In the genomic region with DNA sequence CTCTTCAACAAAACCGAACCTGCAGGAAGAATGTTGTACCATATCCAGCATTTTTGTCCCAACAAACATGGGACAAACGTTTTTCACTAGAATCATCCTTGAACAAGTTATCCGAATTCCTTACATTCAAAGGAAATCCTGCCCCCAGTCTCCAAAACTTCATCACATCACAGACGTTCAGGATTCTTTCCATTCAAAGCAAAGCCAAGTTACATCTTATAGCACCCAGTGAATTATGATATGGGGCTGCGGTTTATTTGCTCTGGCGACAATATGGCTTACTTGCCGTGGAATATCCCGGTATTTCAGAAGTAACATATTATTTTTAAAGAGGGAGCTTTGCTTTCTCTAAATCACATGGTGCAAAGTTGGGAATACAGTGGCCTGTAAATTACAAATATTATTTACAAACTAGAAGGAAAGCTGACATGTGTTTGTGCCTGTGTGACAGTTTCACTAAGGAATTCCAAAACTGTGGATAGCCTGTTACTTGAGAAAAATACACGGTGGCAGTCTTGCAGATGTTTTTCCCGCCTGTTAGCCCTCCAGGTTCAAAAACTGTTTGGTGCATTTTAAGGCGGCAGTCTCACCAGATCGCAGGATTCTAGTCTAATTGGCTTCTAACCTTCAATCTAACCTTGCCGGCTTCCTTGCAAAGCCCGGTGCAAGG, we compare ENCODE assay signal across 8 cellular contexts. TPM values are rescaled to one million over a fixed set of nuclear protein-coding genes. Genes with fewer than 3 reads are reported as not detected.
A peak's percentile ranks its signal among the peaks of the same experiment; 100 is the strongest.
DNase-seq lines count a peak whose midpoint lies in the region; ATAC-seq and TF ChIP-seq lines count a peak whose summit lies in the region.

No MANE protein-coding gene starts in this region.

- peaks cover 27% of the 10 kb centered on the region for H4K20me1 ChIP-seq in DOHH2 (ENCODE audit: control insufficient read depth, insufficient read depth, low read depth, low read length)

- H3K79me2 ChIP-seq in DOHH2 (ENCODE audit: control insufficient read depth, low read length): peaks cover 90% of the 10 kb centered on the region

- DNase-seq in OCI-M1 (lab: John Stamatoyannopoulos, UW): peak; percentile 55
- DNase-seq in epithelial cell of proximal tubule (ENCODE audit: low read depth): no peak
- DNase-seq in progenitor cell of endocrine pancreas (ENCODE audit: low spot score, unreplicated experiment): no peak
- no peak for DNase-seq in kidney glomerular epithelial cell (lab: John Stamatoyannopoulos, UW)

- peak overlapping the region; percentile 93 for H3K4me3 Mint-ChIP-seq in progenitor cell of endocrine pancreas (ENCODE audit: low read depth)

- H3K4me1 ChIP-seq in DOHH2 (ENCODE audit: control insufficient read depth, low read length): peaks cover 71% of the 10 kb centered on the region

- peaks cover 5% of the 10 kb centered on the region for H3F3A ChIP-seq in DOHH2 (ENCODE audit: control insufficient read depth, insufficient read depth)

- no peak for TF ChIP-seq CTCF in DOHH2 (IDR thresholded peaks at IDR 0.05; ENCODE audit: low read depth, low read length, poor library complexity, severe bottlenecking)
- TF ChIP-seq CTCF in epithelial cell of proximal tubule (conservative IDR thresholded peaks at IDR 0.05; ENCODE audit: low read depth, low read length): no peak
- TF ChIP-seq CTCF in progenitor cell of endocrine pancreas (IDR thresholded peaks at IDR 0.05; ENCODE audit: unreplicated experiment): no peak

- peak overlapping the region; percentile 93 for H3K27ac ChIP-seq in DOHH2 (ENCODE audit: low read depth, low read length)

- no peaks in the 10 kb centered on the region for H3K36me3 Mint-ChIP-seq in progenitor cell of endocrine pancreas (ENCODE audit: insufficient read depth)

- peaks cover 56% of the 10 kb centered on the region for H3K36me3 ChIP-seq in DOHH2 (ENCODE audit: control insufficient read depth, low read length)

- H3K27me3 Mint-ChIP-seq in progenitor cell of endocrine pancreas: peaks cover 46% of the 10 kb centered on the region

- H3K9me3 Mint-ChIP-seq in progenitor cell of endocrine pancreas (ENCODE audit: low read depth): no peaks in the 10 kb centered on the region

- ATAC-seq in GM21737 (IDR thresholded peaks at IDR 0.05; ENCODE audit: unreplicated experiment): no peak
- no peak for ATAC-seq in HG03039 (IDR thresholded peaks at IDR 0.05; ENCODE audit: unreplicated experiment)
- ATAC-seq in GM21515 (IDR thresholded peaks at IDR 0.05; ENCODE audit: unreplicated experiment): no peak

- peak overlapping the region; percentile 88 for H3K4me2 ChIP-seq in DOHH2 (ENCODE audit: low read length)

- peak overlapping the region; percentile 95 for H3K27ac Mint-ChIP-seq in progenitor cell of endocrine pancreas

- no peaks in the 10 kb centered on the region for H3K27me3 ChIP-seq in DOHH2 (ENCODE audit: control insufficient read depth, low read length)

- peaks cover 16% of the 10 kb centered on the region for H3K4me1 Mint-ChIP-seq in progenitor cell of endocrine pancreas (ENCODE audit: low read depth)

- peak overlapping the region; percentile 95 for H3K4me3 ChIP-seq in DOHH2 (ENCODE audit: low read length)
- peak overlapping the region; percentile 87 for H3K4me3 ChIP-seq in epithelial cell of proximal tubule (ENCODE audit: low read depth, low read length)

- no peaks in the 10 kb centered on the region for H3K9me3 ChIP-seq in DOHH2 (ENCODE audit: control insufficient read depth, insufficient read depth, low read length)

- H3K9me2 ChIP-seq in DOHH2 (replicated peaks; ENCODE audit: control insufficient read depth, low read length): no peaks in the 10 kb centered on the region

RNA-seq across cellular contexts. Expression of a gene that starts 0.8 kb away (rescaled TPM):
- 75.3 and 84.5 TPM in 2 replicates for total RNA-seq in epithelial cell of proximal tubule
- 29.4 and 38.1 TPM in 2 replicates for total RNA-seq in progenitor cell of endocrine pancreas
